9 cellular contexts compared by ENCODE assay signal in the genomic region with DNA sequence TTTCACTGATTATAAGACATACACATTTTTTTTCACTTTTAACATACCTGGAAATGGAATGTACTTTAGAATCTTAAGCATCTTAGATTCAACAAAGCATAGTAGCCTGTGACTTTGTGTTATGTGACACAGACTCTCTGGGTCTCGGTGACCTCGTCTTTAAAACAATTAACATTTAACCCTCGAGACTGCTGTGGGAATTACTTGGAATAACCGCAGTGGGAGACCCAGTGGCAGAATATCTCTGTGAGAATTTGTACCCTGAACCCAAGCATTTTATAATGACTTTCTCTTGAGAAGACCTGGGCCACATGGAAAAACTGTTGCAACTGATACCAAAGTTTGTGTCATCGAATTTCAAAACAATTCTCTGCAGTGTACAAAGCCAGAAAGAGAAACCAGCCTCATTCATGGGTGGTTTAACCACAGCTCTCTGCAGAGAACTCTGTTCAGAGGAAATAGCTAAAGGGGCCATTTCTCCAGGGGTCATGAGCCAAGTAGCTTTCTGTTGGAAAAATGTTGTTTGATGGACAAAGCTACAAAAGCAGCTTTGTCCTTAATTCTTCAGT. TPM values are rescaled to one million over a fixed set of nuclear protein-coding genes. Genes with fewer than 3 reads are reported as not detected.
DNase-seq lines count a peak whose midpoint lies in the region; ATAC-seq and TF ChIP-seq lines count a peak whose summit lies in the region.
"Had no signal": no experiment of that assay in that cellular context is flagged by ENCODE, and none has a peak within 500 bp of the region (broad histone marks: within the 10 kb centered on the region; RNA-seq: fewer than 3 reads in every experiment).

No MANE protein-coding gene starts in this region.

- peaks cover 29% of the 10 kb centered on the region for H3K27me3 Mint-ChIP-seq in progenitor cell of endocrine pancreas
- H3K27me3 Mint-ChIP-seq: central memory CD8-positive, alpha-beta T cell had no signal

- TF ChIP-seq CTCF in MM.1S (IDR thresholded peaks at IDR 0.05; ENCODE audit: low read length), result no peak
- no peak for TF ChIP-seq CTCF in progenitor cell of endocrine pancreas (IDR thresholded peaks at IDR 0.05; ENCODE audit: unreplicated experiment)
- TF ChIP-seq CTCF in OCI-LY7 (conservative IDR thresholded peaks at IDR 0.05; ENCODE audit: low read length), result no peak
- no peak for TF ChIP-seq CTCF in A673 (conservative IDR thresholded peaks at IDR 0.05; ENCODE audit: low read depth, low read length)
- TF ChIP-seq CTCF in ovary (IDR thresholded peaks at IDR 0.05), result no peak

- peak; percentile 91 for ATAC-seq in GM18508 (IDR thresholded peaks at IDR 0.05; ENCODE audit: insufficient read depth, unreplicated experiment)
- ATAC-seq in GM21723 (IDR thresholded peaks at IDR 0.05; ENCODE audit: unreplicated experiment), result peak; percentile 89

- 71 to 85% (median 84%) methylated on average over 5 of the region's 5 CpGs for WGBS in ovary, 3 donors

- CTCF ChIA-PET in OCI-LY7 (lab: Charles Lee; ENCODE audit: unreplicated experiment), result no interaction called here
- CTCF ChIA-PET in A673 (lab: Charles Lee), result no interaction called here

- H3K4me1 ChIP-seq in MM.1S (ENCODE audit: low read length) (no peaks in the 10 kb centered on the region), OCI-LY7 (ENCODE audit: insufficient read depth, low read length, poor library complexity, severe bottlenecking) (no peaks in the 10 kb centered on the region), A673 (ENCODE audit: insufficient read depth, low read length, poor library complexity, severe bottlenecking) (no peaks in the 10 kb centered on the region), ovary (ENCODE audit: insufficient read depth) (no peaks in the 10 kb centered on the region)

- no peaks in the 10 kb centered on the region for H3K9me2 ChIP-seq in MM.1S (replicated peaks; ENCODE audit: insufficient read depth, low read length)
- no peaks in the 10 kb centered on the region for H3K9me2 ChIP-seq in OCI-LY7 (ENCODE audit: insufficient read depth, low read length)

- no peaks in the 10 kb centered on the region for H3F3A ChIP-seq in MM.1S (ENCODE audit: insufficient read depth, low read length)

- no peaks in the 10 kb centered on the region for H3K9me3 Mint-ChIP-seq in progenitor cell of endocrine pancreas (ENCODE audit: low read depth)
- H3K9me3 Mint-ChIP-seq: central memory CD8-positive, alpha-beta T cell had no signal

- no peak overlapping the region for H3K4me3 ChIP-seq in MM.1S (ENCODE audit: low read length)
- no peak overlapping the region for H3K4me3 ChIP-seq in OCI-LY7 (ENCODE audit: low read depth, low read length, poor library complexity, severe bottlenecking)
- no peak overlapping the region for H3K4me3 ChIP-seq in A673 (ENCODE audit: low read depth, low read length, poor library complexity, severe bottlenecking)
- no peak overlapping the region for H3K4me3 ChIP-seq in ovary

- H3K4me1 Mint-ChIP-seq in progenitor cell of endocrine pancreas (ENCODE audit: low read depth), result no peaks in the 10 kb centered on the region
- H3K4me1 Mint-ChIP-seq: central memory CD8-positive, alpha-beta T cell had no signal

- peak; percentile 35 for DNase-seq in MM.1S
- peak; percentile 29 for DNase-seq in fibroblast of gingiva (ENCODE audit: low read depth)
- no peak for DNase-seq in progenitor cell of endocrine pancreas (ENCODE audit: low spot score, unreplicated experiment)
- no peak for DNase-seq in OCI-LY7 (ENCODE audit: low spot score)
- no peak for DNase-seq in A673 (ENCODE audit: low spot score)
- no peak for DNase-seq in ovary

- H3K9me3 ChIP-seq in MM.1S (replicated peaks; ENCODE audit: insufficient read depth, low read length), result no peaks in the 10 kb centered on the region
- no peaks in the 10 kb centered on the region for H3K9me3 ChIP-seq in OCI-LY7 (ENCODE audit: low read length)
- no peaks in the 10 kb centered on the region for H3K9me3 ChIP-seq in A673 (ENCODE audit: low read depth, low read length, poor library complexity, severe bottlenecking)
- no peaks in the 10 kb centered on the region for H3K9me3 ChIP-seq in ovary

- H3K4me2 ChIP-seq in MM.1S (ENCODE audit: low read depth, low read length) (no peak overlapping the region), OCI-LY7 (ENCODE audit: low read length) (no peak overlapping the region)

- H3K27ac ChIP-seq in MM.1S (ENCODE audit: low read length) (no peak overlapping the region), OCI-LY7 (ENCODE audit: low read depth, low read length, poor library complexity, severe bottlenecking) (no peak overlapping the region), A673 (ENCODE audit: low read depth, low read length, poor library complexity, severe bottlenecking) (no peak overlapping the region), ovary (no peak overlapping the region)

- H4K20me1 ChIP-seq in MM.1S (ENCODE audit: insufficient read depth, low read length) (no peaks in the 10 kb centered on the region), OCI-LY7 (ENCODE audit: insufficient read depth, low read length) (no peaks in the 10 kb centered on the region)

- no peak for TF ChIP-seq POLR2A in ovary (IDR thresholded peaks at IDR 0.05)

- no peak overlapping the region for H3K4me3 Mint-ChIP-seq in progenitor cell of endocrine pancreas (ENCODE audit: low read depth)
- H3K4me3 Mint-ChIP-seq: central memory CD8-positive, alpha-beta T cell had no signal

- POLR2A ChIA-PET in OCI-LY7 (lab: Charles Lee), result interaction anchor here (0.9 to 1.1 kb wide), 2 partner anchors 13 to 36 kb away, joined by 3 to 4 read pairs; no protein-coding TSS in a partner anchor
- POLR2A ChIA-PET in A673 (lab: Charles Lee; ENCODE audit: low non-redundant PET), result no interaction called here

- H3K79me2 ChIP-seq in MM.1S (ENCODE audit: low read length) (no peaks in the 10 kb centered on the region), OCI-LY7 (ENCODE audit: insufficient read depth, low read depth, low read length) (no peaks in the 10 kb centered on the region)

- H3K27ac Mint-ChIP-seq in progenitor cell of endocrine pancreas, result no peak overlapping the region

- intact Hi-C loops in OCI-LY7 (cut with micrococcal nuclease; ENCODE audit: unreplicated experiment), result no loop called here
- intact Hi-C loops in A673 (cut with micrococcal nuclease; ENCODE audit: unreplicated experiment), result no loop called here
- intact Hi-C loops in ovary (cut with DNase I), result no loop called here

- TF ChIP-seq EP300 in ovary (IDR thresholded peaks at IDR 0.05), result no peak

- no peak overlapping the region for H3K9ac ChIP-seq in MM.1S (ENCODE audit: low read length)

- H3K36me3 Mint-ChIP-seq in progenitor cell of endocrine pancreas (ENCODE audit: insufficient read depth), result no peaks in the 10 kb centered on the region

- BruUV-seq in OCI-LY7 (replicated peaks; lab: Mats Ljungman, UMichigan), result no TSS peak
- no TSS peak for BruUV-seq in A673 (replicated peaks; lab: Mats Ljungman, UMichigan)

- no peak overlapping the region for H2AFZ ChIP-seq in MM.1S (ENCODE audit: low read length)
- no peak overlapping the region for H2AFZ ChIP-seq in OCI-LY7 (ENCODE audit: low read length)

- H3K27me3 ChIP-seq in MM.1S (replicated peaks; ENCODE audit: insufficient read depth, low read length) (no peaks in the 10 kb centered on the region), A673 (replicated peaks; ENCODE audit: insufficient read depth, low read depth, low read length, poor library complexity) (no peaks in the 10 kb centered on the region), ovary (no peaks in the 10 kb centered on the region)

- H3K36me3 ChIP-seq in MM.1S (replicated peaks; ENCODE audit: insufficient read depth, low read length), result no peaks in the 10 kb centered on the region
- H3K36me3 ChIP-seq in OCI-LY7 (ENCODE audit: insufficient read depth, low read length), result no peaks in the 10 kb centered on the region
- no peaks in the 10 kb centered on the region for H3K36me3 ChIP-seq in A673 (ENCODE audit: insufficient read depth, low read length, poor library complexity, severe bottlenecking)
- H3K36me3 ChIP-seq in ovary, result no peaks in the 10 kb centered on the region

RNA-seq across cellular contexts. Expression of a gene that starts 10.0 kb away (rescaled TPM):
- total RNA-seq in progenitor cell of endocrine pancreas (7.4 and 8.0 TPM in 2 replicates), OCI-LY7 (2022) (1.1 and 2.6 TPM in 2 replicates), A673 (2021) (5.1 and 5.7 TPM in 2 replicates), ovary (10 to 100 TPM in 1 of 7 donors, 1 to 10 TPM in 6; 2.0 to 20.0 (median 4.8) TPM)
- 2.4 TPM in 1 of 2 replicates, not detected in the other for total RNA-seq in OCI-LY7 (2014; rRNA removed; shearing (Covaris generic))
- 1 to 10 TPM; 1.0 to 2.7 TPM for polyA plus RNA-seq in ovary

Comparison
In these comparisons a context has a peak if more than half of its experiments do, and no peak if none do; other contexts are left out.
1. DNase-seq: peak in MM.1S (single experiment) and fibroblast of gingiva (single experiment); none in progenitor cell of endocrine pancreas (single experiment), OCI-LY7 (single experiment), A673 (single experiment) and ovary (0 of 5).